Comparison of ENCODE assay signal across 21 cellular contexts in the genomic region with DNA sequence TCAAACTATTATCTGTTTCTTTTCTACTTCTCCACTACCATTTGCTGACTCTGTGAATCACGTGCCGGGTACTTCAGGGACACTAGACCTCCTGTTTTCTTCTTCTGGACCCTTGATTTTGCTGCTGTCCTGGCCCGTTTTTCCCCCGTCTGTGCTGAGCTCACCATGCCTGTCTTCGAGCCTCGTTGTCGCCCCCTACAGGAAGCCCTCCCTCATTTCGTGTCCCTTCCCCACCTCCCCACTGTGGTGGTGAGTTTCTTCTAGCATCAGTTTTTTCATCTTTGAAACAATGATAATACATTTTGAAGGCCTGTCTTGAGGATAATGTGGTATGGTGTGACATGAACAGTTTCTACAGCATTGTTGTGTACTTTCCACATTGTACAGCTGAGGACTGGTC. TPM values are rescaled to one million over a fixed set of nuclear protein-coding genes. Genes with fewer than 3 reads are reported as not detected.
DNase-seq lines count a peak whose midpoint lies in the region; ATAC-seq, FAIRE-seq and TF ChIP-seq lines count a peak whose summit lies in the region.
"Had no signal": no experiment of that assay in that cellular context is flagged by ENCODE, and none has a peak within 500 bp of the region (broad histone marks: within the 10 kb centered on the region; RNA-seq: fewer than 3 reads in every experiment).

No MANE protein-coding gene starts in this region.

- H3K4me1 ChIP-seq in K562 (replicated peaks in 1 of 2; ENCODE audit: control insufficient read depth in 2 of 2, insufficient read depth in 2 of 2, low read length in 2 of 2): no peaks in the 10 kb centered on the region
- H3K4me1 ChIP-seq: esophagus squamous epithelium, left lung, prostate gland had no signal

- BruUV-seq in K562 (replicated peaks; lab: Mats Ljungman, UMichigan): no TSS peak

- no peaks in the 10 kb centered on the region for H4K20me1 ChIP-seq in K562 (replicated peaks; ENCODE audit: control insufficient read depth, insufficient read depth, low read length)

- no peaks in the 10 kb centered on the region for H3K36me3 ChIP-seq in K562 (ENCODE audit: control insufficient read depth, insufficient read depth, low read length)
- H3K36me3 ChIP-seq: esophagus squamous epithelium, left lung, prostate gland had no signal

- CTCF ChIA-PET in activated CD4-positive, alpha-beta T cell treated with anti-CD3 and anti-CD28 coated beads for 36 hours (lab: Charles Lee): no interaction called here
- CTCF ChIA-PET in activated CD4-positive, alpha-beta T cell treated with anti-CD3 and anti-CD28 coated beads, Interleukin-2, amount 10 ng/mL, durations not matched to agents 7 days and 5 days (lab: Charles Lee): no interaction called here
- CTCF ChIA-PET in K562 (lab: Yijun Ruan, JAX; ENCODE audit: low intra/inter-chr PET ratio): interaction anchor here (0.6 kb wide), 1 partner anchor 36 kb away, joined by 3 read pairs; no protein-coding TSS in a partner anchor

- H3K27ac Mint-ChIP-seq in activated CD4-positive, alpha-beta T cell treated with anti-CD3 and anti-CD28 coated beads for 36 hours: no peak overlapping the region
- H3K27ac Mint-ChIP-seq in activated CD4-positive, alpha-beta T cell treated with anti-CD3 and anti-CD28 coated beads, Interleukin-2, amount 10 ng/mL, durations not matched to agents 7 days and 5 days: no peak overlapping the region
- H3K27ac Mint-ChIP-seq: nephron progenitor cell had no signal

- no peak for TF ChIP-seq EP300 in K562 (IDR thresholded peaks at IDR 0.05; ENCODE audit: low read length)

- H3K4me1 Mint-ChIP-seq in activated CD4-positive, alpha-beta T cell treated with anti-CD3 and anti-CD28 coated beads for 36 hours: no peaks in the 10 kb centered on the region
- H3K4me1 Mint-ChIP-seq in activated CD4-positive, alpha-beta T cell treated with anti-CD3 and anti-CD28 coated beads, Interleukin-2, amount 10 ng/mL, durations not matched to agents 7 days and 5 days: no peaks in the 10 kb centered on the region
- H3K4me1 Mint-ChIP-seq: central memory CD8-positive, alpha-beta T cell; nephron progenitor cell had no signal

- no peaks in the 10 kb centered on the region for H3K9me3 ChIP-seq in K562 (replicated peaks; ENCODE audit: control insufficient read depth, insufficient read depth, low read depth, low read length)
- H3K9me3 ChIP-seq: esophagus squamous epithelium, left lung, prostate gland had no signal

- intact Hi-C loops in activated CD4-positive, alpha-beta T cell treated with anti-CD3 and anti-CD28 coated beads for 36 hours (cut with DNase I, micrococcal nuclease): no loop called here
- intact Hi-C loops in K562 (cut with micrococcal nuclease): loop anchor here (5.0 kb wide), 1 partner anchor 33 kb away; no protein-coding TSS in a partner anchor

- H3K9ac ChIP-seq in K562 (ENCODE audit: insufficient read depth in 1 of 2, low read depth in 2 of 2, low read length in 2 of 2): no peak overlapping the region

- no peaks in the 10 kb centered on the region for H3K36me3 Mint-ChIP-seq in activated CD4-positive, alpha-beta T cell treated with anti-CD3 and anti-CD28 coated beads for 36 hours (ENCODE audit: low read depth)
- H3K36me3 Mint-ChIP-seq in activated CD4-positive, alpha-beta T cell treated with anti-CD3 and anti-CD28 coated beads, Interleukin-2, amount 10 ng/mL, durations not matched to agents 7 days and 5 days (ENCODE audit: low read depth): no peaks in the 10 kb centered on the region

- H3K27ac ChIP-seq in K562 (ENCODE audit: extremely low read depth, low read depth, low read length): no peak overlapping the region
- H3K27ac ChIP-seq: esophagus squamous epithelium, left lung, prostate gland had no signal

- in situ Hi-C loops in K562 (cut with MboI): no loop called here

- TF ChIP-seq POLR2A in K562 (conservative IDR thresholded peaks at IDR 0.05): no peak

- peak; percentile 88 for FAIRE-seq in K562 (lab: Jason Lieb, UNC)
- FAIRE-seq: small intestine had no signal

- H3K27me3 Mint-ChIP-seq in activated CD4-positive, alpha-beta T cell treated with anti-CD3 and anti-CD28 coated beads for 36 hours: peaks cover 5% of the 10 kb centered on the region
- no peaks in the 10 kb centered on the region for H3K27me3 Mint-ChIP-seq in activated CD4-positive, alpha-beta T cell treated with anti-CD3 and anti-CD28 coated beads, Interleukin-2, amount 10 ng/mL, durations not matched to agents 7 days and 5 days
- H3K27me3 Mint-ChIP-seq: central memory CD8-positive, alpha-beta T cell had no signal

- peaks cover 2% of the 10 kb centered on the region for H3K9me3 Mint-ChIP-seq in activated CD4-positive, alpha-beta T cell treated with anti-CD3 and anti-CD28 coated beads for 36 hours (ENCODE audit: low read depth)
- peaks cover 2% of the 10 kb centered on the region for H3K9me3 Mint-ChIP-seq in activated CD4-positive, alpha-beta T cell treated with anti-CD3 and anti-CD28 coated beads, Interleukin-2, amount 10 ng/mL, durations not matched to agents 7 days and 5 days

- POLR2A ChIA-PET in activated CD4-positive, alpha-beta T cell treated with anti-CD3 and anti-CD28 coated beads for 36 hours (lab: Charles Lee): no interaction called here
- POLR2A ChIA-PET in activated CD4-positive, alpha-beta T cell treated with anti-CD3 and anti-CD28 coated beads, Interleukin-2, amount 10 ng/mL, durations not matched to agents 7 days and 5 days (lab: Charles Lee): no interaction called here
- POLR2A ChIA-PET in K562 (lab: Yijun Ruan, JAX): interaction anchor here (0.7 kb wide), 1 partner anchor 234 kb away, joined by 3 read pairs; no protein-coding TSS in a partner anchor

- 0 out of 4 replicates have a peak, but pooled peaks of 1 of the 2 experiments have one; percentile 4 for TF ChIP-seq RAD21 in K562 (CRISPR knock-in tag; conservative IDR thresholded peaks at IDR 0.05 in 1 of 2, IDR thresholded peaks at IDR 0.05 in 1 of 2)

- peak; percentile 20 for DNase-seq in activated CD4-positive, alpha-beta T cell treated with anti-CD3 and anti-CD28 coated beads for 36 hours
- no peak for DNase-seq in activated CD4-positive, alpha-beta T cell treated with anti-CD3 and anti-CD28 coated beads, Interleukin-2, amount 10 ng/mL, durations not matched to agents 7 days and 5 days
- DNase-seq in NAMALWA (ENCODE audit: low spot score) (peak; percentile 42), K562 (ENCODE audit: extremely low read depth in 1 of 4, low spot score in 3 of 4) (peak; percentile 42 to 64 (median 52)), retinal pigment epithelial cell (ENCODE audit: low read depth) (no peak), NCI-H1417 (lab: John Stamatoyannopoulos, UW) (no peak)
- no peak for DNase-seq in effector CD4-positive, alpha-beta T cell
- DNase-seq: activated naive CD4-positive, alpha-beta T cell; activated T-cell treated with anti-CD3 and anti-CD28 coated beads for 4 hours; aorta; DMS79; esophagus squamous epithelium; left lung; NCI-H774; nephron progenitor cell; small intestine; substantia nigra; SW 1271 had no signal

- TF ChIP-seq CTCF in K562 (IDR thresholded peaks at IDR 0.05 in 2 of 3, conservative IDR thresholded peaks at IDR 0.05 in 1 of 3; ENCODE audit: insufficient read depth in 2 of 3, low read depth in 1 of 3, low read length in 3 of 3): peak; percentile 49 to 80 (median 55)
- peak; percentile 23 for TF ChIP-seq CTCF in retinal pigment epithelial cell (conservative IDR thresholded peaks at IDR 0.05; ENCODE audit: low read depth, low read length)

- H3K4me3 ChIP-seq in K562: no peak overlapping the region
- H3K4me3 ChIP-seq in retinal pigment epithelial cell (ENCODE audit: low read length): no peak overlapping the region
- H3K4me3 ChIP-seq: esophagus squamous epithelium, left lung, prostate gland had no signal

- no peaks in the 10 kb centered on the region for H3K79me2 ChIP-seq in K562 (ENCODE audit: control insufficient read depth, insufficient read depth, low read length)

- no peaks in the 10 kb centered on the region for H3K9me1 ChIP-seq in K562 (ENCODE audit: control insufficient read depth, insufficient read depth, low read length)

- no peak for ATAC-seq in activated CD4-positive, alpha-beta T cell treated with anti-CD3 and anti-CD28 coated beads for 36 hours
- ATAC-seq in K562 (peak; percentile 93), HG02840 (IDR thresholded peaks at IDR 0.05; ENCODE audit: low FRiP score, unreplicated experiment) (no peak)
- ATAC-seq: left lung had no signal

- no peak overlapping the region for H2AFZ ChIP-seq in K562 (ENCODE audit: low read depth, low read length)

- peaks cover 3 to 10% of the 10 kb centered on the region in 2 experiments; a peak in 3 of 5 replicates for H3K27me3 ChIP-seq in K562 (ENCODE audit: control insufficient read depth in 2 of 2, insufficient read depth in 2 of 2, low read length in 2 of 2)
- H3K27me3 ChIP-seq: esophagus squamous epithelium, left lung had no signal

- H3K4me3 Mint-ChIP-seq in activated CD4-positive, alpha-beta T cell treated with anti-CD3 and anti-CD28 coated beads for 36 hours: no peak overlapping the region
- no peak overlapping the region for H3K4me3 Mint-ChIP-seq in activated CD4-positive, alpha-beta T cell treated with anti-CD3 and anti-CD28 coated beads, Interleukin-2, amount 10 ng/mL, durations not matched to agents 7 days and 5 days
- H3K4me3 Mint-ChIP-seq: central memory CD8-positive, alpha-beta T cell; nephron progenitor cell had no signal

- no peak overlapping the region for H3K4me2 ChIP-seq in K562 (ENCODE audit: insufficient read depth, low read length)

- 0% methylated on average over 8 of the region's 8 CpGs for WGBS in K562 (ENCODE audit: insufficient coverage, low coverage, missing lambda C conversion rate)

RNA-seq across cellular contexts. Expression of a gene that starts 12.8 kb away (rescaled TPM):
- total RNA-seq in activated CD4-positive, alpha-beta T cell treated with anti-CD3 and anti-CD28 coated beads for 36 hours: not detected
- not detected for total RNA-seq in activated CD4-positive, alpha-beta T cell treated with anti-CD3 and anti-CD28 coated beads, Interleukin-2, amount 10 ng/mL, durations not matched to agents 7 days and 5 days
- 14.1 and 21.5 TPM in 2 replicates for total RNA-seq in K562 (2011; cell fraction: chromatin; rRNA removed; ENCODE audit: low replicate concordance)
- 12.6 and 13.5 TPM in 2 replicates for total RNA-seq in K562 (2011; cell fraction: nucleolus; rRNA removed)
- total RNA-seq in K562 (2011; cell fraction: nucleoplasm; rRNA removed): 19.3 and 28.2 TPM in 2 replicates
- total RNA-seq in K562 (2014; rRNA removed): 7.6 and 9.9 TPM in 2 replicates
- total RNA-seq in K562 (2014; rRNA removed; fragmentation: Illumina TruSeq; extraction: Trizol): 12.0 and 13.3 TPM in 2 replicates
- total RNA-seq in K562 (2015; rRNA removed; fragmentation: Illumina TruSeq; extraction: Trizol): 13.6 and 13.9 TPM in 2 replicates
- total RNA-seq in K562 (2021): 13.8 and 15.1 TPM in 2 replicates
- 7.0 and 11.2 TPM in 2 replicates for polyA plus RNA-seq in K562 (2011; rRNA removed)
- polyA plus RNA-seq in K562 (2011; cell fraction: cytosol; rRNA removed): 8.8 and 13.9 TPM in 2 replicates
- polyA plus RNA-seq in K562 (2011; cell fraction: nucleus; rRNA removed): 5.4 and 9.4 TPM in 2 replicates
- 10.2 and 10.8 TPM in 2 replicates for polyA plus RNA-seq in K562 (2012)
- polyA plus RNA-seq in K562 (2014; fragmentation: Illumina TruSeq; extraction: Trizol): 14.6 and 14.8 TPM in 2 replicates
- 1 to 10 TPM; 4.0 to 4.6 TPM for polyA plus RNA-seq in K562 (2014; fragmentation: Nextera tagmentation; extraction: Ambion mirVana)
- polyA plus RNA-seq in K562 (2014; rRNA removed): 6.9 and 7.6 TPM in 2 replicates
- polyA minus RNA-seq in K562 (2011; rRNA and poly(A)+ RNA removed): 13.6 and 23.9 TPM in 2 replicates
- 3.0 and 9.8 TPM in 2 replicates for polyA minus RNA-seq in K562 (2011; cell fraction: cytosol; rRNA and poly(A)+ RNA removed)
- 10.6 and 15.9 TPM in 2 replicates for polyA minus RNA-seq in K562 (2011; cell fraction: nucleus; rRNA and poly(A)+ RNA removed)
- total RNA-seq: aorta had no signal
- polyA plus RNA-seq: aorta, small intestine had no signal

Comparison
In these comparisons a context has a peak if more than half of its experiments do, and no peak if none do; other contexts are left out.
1. DNase-seq: peak in activated CD4-positive, alpha-beta T cell treated with anti-CD3 and anti-CD28 coated beads for 36 hours (single experiment), NAMALWA (single experiment) and K562 (4 of 4); none in activated CD4-positive, alpha-beta T cell treated with anti-CD3 and anti-CD28 coated beads, Interleukin-2, amount 10 ng/mL, durations not matched to agents 7 days and 5 days (single experiment), retinal pigment epithelial cell (single experiment), NCI-H1417 (0 of 3) and effector CD4-positive, alpha-beta T cell (single experiment).
2. RNA of a gene that starts 12.8 kb away (total RNA-seq): 7.6 to 28.2 TPM in K562; not detected in activated CD4-positive, alpha-beta T cell treated with anti-CD3 and anti-CD28 coated beads for 36 hours and not detected in activated CD4-positive, alpha-beta T cell treated with anti-CD3 and anti-CD28 coated beads, Interleukin-2, amount 10 ng/mL, durations not matched to agents 7 days and 5 days; every median in the first group is over 4 times any median in the second.